ENCODE assay signal across 28 cellular contexts in genomic region chr6:157285422-157285779, GRCh38.
"Had no signal": no experiment of that assay in that cellular context is flagged by ENCODE, and none has a peak within 500 bp of the region (broad histone marks: within the 10 kb centered on the region; RNA-seq: fewer than 3 reads in every experiment).

No MANE protein-coding gene starts in this region.

- H3K9me3 Mint-ChIP-seq: activated B cell treated with CpG ODN at 0.5 μM for 24 hours; activated CD4-positive, alpha-beta T cell treated with anti-CD3 and anti-CD28 coated beads, Interleukin-2, amount 10 ng/mL, durations not matched to agents 24 days and 14 days; activated naive CD4-positive, alpha-beta T cell treated with anti-CD3 and anti-CD28 coated beads, Interleukin-2, amount 50 U/mL, for 72 hours; activated naive CD8-positive, alpha-beta T cell treated with anti-CD3 and anti-CD28 coated beads, Interleukin-2, amount 50 U/mL, for 24 hours; brain; central memory CD8-positive, alpha-beta T cell; T-helper 1 cell treated with Interleukin-12 subunit alpha and Interleukin-12 subunit beta and Interleukin-4 antibody, amounts not matched to agents 30 μg/mL and 1 μg/mL, for 36 hours had no signal

- H3K4me1 Mint-ChIP-seq: central memory CD8-positive, alpha-beta T cell had no signal

- H3K4me3 ChIP-seq: ascending aorta had no signal

- H3K4me3 Mint-ChIP-seq: activated B cell treated with CpG ODN at 0.5 μM for 24 hours; activated CD4-positive, alpha-beta T cell treated with anti-CD3 and anti-CD28 coated beads, Interleukin-2, amount 10 ng/mL, durations not matched to agents 24 days and 14 days; activated naive CD8-positive, alpha-beta T cell treated with anti-CD3 and anti-CD28 coated beads, Interleukin-2, amount 50 U/mL, for 24 hours; brain; central memory CD8-positive, alpha-beta T cell; T-helper 1 cell treated with Interleukin-12 subunit alpha and Interleukin-12 subunit beta and Interleukin-4 antibody, amounts not matched to agents 30 μg/mL and 1 μg/mL, for 36 hours had no signal

- H3K27ac Mint-ChIP-seq: activated B cell treated with CpG ODN at 0.5 μM for 24 hours; activated CD4-positive, alpha-beta T cell treated with anti-CD3 and anti-CD28 coated beads, Interleukin-2, amount 10 ng/mL, durations not matched to agents 24 days and 14 days; activated naive CD8-positive, alpha-beta T cell treated with anti-CD3 and anti-CD28 coated beads, Interleukin-2, amount 50 U/mL, for 24 hours; brain; T-helper 1 cell treated with Interleukin-12 subunit alpha and Interleukin-12 subunit beta and Interleukin-4 antibody, amounts not matched to agents 30 μg/mL and 1 μg/mL, for 36 hours had no signal

- H3K4me1 ChIP-seq: ascending aorta had no signal

- H3K9me3 ChIP-seq: ascending aorta had no signal

- DNase-seq: activated B cell treated with CpG ODN at 0.5 μM for 24 hours; activated CD4-positive, alpha-beta T cell treated with anti-CD3 and anti-CD28 coated beads for 1 hour; activated CD4-positive, alpha-beta T cell treated with anti-CD3 and anti-CD28 coated beads, Interleukin-2, amount 10 ng/mL, durations not matched to agents 24 days and 14 days; activated CD4-positive, alpha-beta T cell treated with anti-CD3 and anti-CD28 coated beads, Interleukin-2, amount 50 U/mL, for 48 hours; activated naive CD4-positive, alpha-beta T cell treated with Interleukin-2 at 50 U/mL for 16 hours; activated naive CD8-positive, alpha-beta T cell treated with anti-CD3 and anti-CD28 coated beads, Interleukin-2, amount 50 U/mL, for 24 hours; activated T-cell treated with anti-CD3 and anti-CD28 coated beads, Interleukin-2, amount 50 U/mL, for 1 hour; amniotic stem cell; Karpas-422; MM.1S; NCI-H1105; NCI-H1436; NCI-H1694 treated with DMSO at 0.1 percent for 48 hours; NCI-H2029 treated with DMSO at 0.1 percent for 48 hours; NCI-H345; NCI-H510A treated with DMSO at 0.1 percent for 48 hours; NCI-H69; NK-92 treated with Interleukin-12 subunit alpha and Interleukin-12 subunit beta, amount 100 ng/mL, for 24 hours; OCI-M1; RPMI8226; SHP77; T-helper 9 cell had no signal

- H3K27ac ChIP-seq: ascending aorta had no signal

- H3K27me3 ChIP-seq: ascending aorta had no signal

- ATAC-seq: activated naive CD4-positive, alpha-beta T cell treated with anti-CD3 and anti-CD28 coated beads, Interleukin-2, amount 50 U/mL, for 72 hours; activated naive CD8-positive, alpha-beta T cell treated with anti-CD3 and anti-CD28 coated beads, Interleukin-2, amount 50 U/mL, for 24 hours; Panc1 had no signal

- H3K36me3 Mint-ChIP-seq: activated naive CD4-positive, alpha-beta T cell treated with anti-CD3 and anti-CD28 coated beads, Interleukin-2, amount 50 U/mL, for 72 hours; brain had no signal

- H3K27me3 Mint-ChIP-seq: activated B cell treated with CpG ODN at 0.5 μM for 24 hours; activated CD4-positive, alpha-beta T cell treated with anti-CD3 and anti-CD28 coated beads, Interleukin-2, amount 10 ng/mL, durations not matched to agents 24 days and 14 days; activated naive CD8-positive, alpha-beta T cell treated with anti-CD3 and anti-CD28 coated beads, Interleukin-2, amount 50 U/mL, for 24 hours; central memory CD8-positive, alpha-beta T cell had no signal
